10 cellular contexts compared by ENCODE assay signal in genomic region chr12:11568762-11569478, GRCh38.
DNase-seq lines count a peak whose midpoint lies in the region; ATAC-seq and TF ChIP-seq lines count a peak whose summit lies in the region.
"Had no signal": no experiment of that assay in that cellular context is flagged by ENCODE, and none has a peak within 500 bp of the region (broad histone marks: within the 10 kb centered on the region; RNA-seq: fewer than 3 reads in every experiment).

No MANE protein-coding gene starts in this region.

- no peaks in the 10 kb centered on the region for H3K9me3 ChIP-seq in PC-3 (ENCODE audit: low read length)
- H3K9me3 ChIP-seq: Peyer's patch had no signal

- H3F3A ChIP-seq in PC-3 (ENCODE audit: low read length, unreplicated experiment): no peaks in the 10 kb centered on the region

- DNase-seq in GM06990 (ENCODE audit: extremely low read depth, insufficient read length) (peak; percentile 64), NCI-H146 (lab: John Stamatoyannopoulos, UW) (peak; percentile 64), SW 1271 (lab: John Stamatoyannopoulos, UW) (no peak), PC-3 (no peak), AML-193 (lab: John Stamatoyannopoulos, UW) (no peak)
- no peak for DNase-seq in effector CD8-positive, alpha-beta T cell (lab: John Stamatoyannopoulos, UW)
- DNase-seq: activated CD4-positive, alpha-beta T cell treated with anti-CD3 and anti-CD28 coated beads, Interleukin-2, amount 50 U/mL, for 48 hours; Peyer's patch had no signal

- H3K27me3 ChIP-seq in GM06990 (replicated peaks; ENCODE audit: control insufficient read depth, insufficient read depth, low read length) (no peaks in the 10 kb centered on the region), PC-3 (ENCODE audit: low read length) (no peaks in the 10 kb centered on the region)
- H3K27me3 ChIP-seq: Peyer's patch had no signal

- H3K79me2 ChIP-seq in PC-3 (ENCODE audit: low read length): no peaks in the 10 kb centered on the region

- no peak overlapping the region for H3K27ac ChIP-seq in PC-3 (ENCODE audit: low read length)
- H3K27ac ChIP-seq: Peyer's patch had no signal

- no peak overlapping the region for H3K9ac ChIP-seq in PC-3 (ENCODE audit: low read length)

- H3K36me3 ChIP-seq in GM06990 (ENCODE audit: control insufficient read depth, insufficient read depth, low read length): no peaks in the 10 kb centered on the region
- H3K36me3 ChIP-seq in PC-3 (ENCODE audit: low read depth, low read length): no peaks in the 10 kb centered on the region
- H3K36me3 ChIP-seq: Peyer's patch had no signal

- no peak for TF ChIP-seq CTCF in GM06990 (IDR thresholded peaks at IDR 0.05; ENCODE audit: insufficient read depth, low read length, poor library complexity, severe bottlenecking)
- no peak for TF ChIP-seq CTCF in PC-3 (conservative IDR thresholded peaks at IDR 0.05; ENCODE audit: low read depth, low read length)

- ATAC-seq in GM19395 (IDR thresholded peaks at IDR 0.05; ENCODE audit: unreplicated experiment): peak; percentile 93
- ATAC-seq in HG02884 (IDR thresholded peaks at IDR 0.05; ENCODE audit: unreplicated experiment): peak; percentile 86
- no peak for ATAC-seq in PC-3

- H4K20me1 ChIP-seq in PC-3 (ENCODE audit: low read length): no peaks in the 10 kb centered on the region

- POLR2A ChIA-PET in PC-3 (lab: Charles Lee; ENCODE audit: unreplicated experiment): no interaction called here

- BruUV-seq in PC-3 (replicated peaks; lab: Mats Ljungman, UMichigan): no TSS peak

- intact Hi-C loops in PC-3 (cut with micrococcal nuclease): no loop called here

- no peak overlapping the region for H2AFZ ChIP-seq in PC-3 (ENCODE audit: low read length)

- no peak overlapping the region for H3K4me2 ChIP-seq in PC-3 (ENCODE audit: low read length)

- CTCF ChIA-PET in PC-3 (lab: Charles Lee): no interaction called here

- H3K4me3 ChIP-seq in GM06990 (replicated peaks; ENCODE audit: low read depth, low read length) (peak overlapping the region; percentile 28), PC-3 (ENCODE audit: low read length) (no peak overlapping the region)
- H3K4me3 ChIP-seq: Peyer's patch had no signal

- no peaks in the 10 kb centered on the region for H3K4me1 ChIP-seq in PC-3 (ENCODE audit: insufficient read depth, low read length)
- H3K4me1 ChIP-seq: Peyer's patch had no signal

- H3K9me2 ChIP-seq in PC-3 (replicated peaks; ENCODE audit: low read length): no peaks in the 10 kb centered on the region

Comparison
In these comparisons a context has a peak if more than half of its experiments do, and no peak if none do; other contexts are left out.
1. DNase-seq: peak in GM06990 (single experiment) and NCI-H146 (single experiment); none in SW 1271 (0 of 2), PC-3 (single experiment), AML-193 (0 of 2) and effector CD8-positive, alpha-beta T cell (single experiment).